In the genomic region with DNA sequence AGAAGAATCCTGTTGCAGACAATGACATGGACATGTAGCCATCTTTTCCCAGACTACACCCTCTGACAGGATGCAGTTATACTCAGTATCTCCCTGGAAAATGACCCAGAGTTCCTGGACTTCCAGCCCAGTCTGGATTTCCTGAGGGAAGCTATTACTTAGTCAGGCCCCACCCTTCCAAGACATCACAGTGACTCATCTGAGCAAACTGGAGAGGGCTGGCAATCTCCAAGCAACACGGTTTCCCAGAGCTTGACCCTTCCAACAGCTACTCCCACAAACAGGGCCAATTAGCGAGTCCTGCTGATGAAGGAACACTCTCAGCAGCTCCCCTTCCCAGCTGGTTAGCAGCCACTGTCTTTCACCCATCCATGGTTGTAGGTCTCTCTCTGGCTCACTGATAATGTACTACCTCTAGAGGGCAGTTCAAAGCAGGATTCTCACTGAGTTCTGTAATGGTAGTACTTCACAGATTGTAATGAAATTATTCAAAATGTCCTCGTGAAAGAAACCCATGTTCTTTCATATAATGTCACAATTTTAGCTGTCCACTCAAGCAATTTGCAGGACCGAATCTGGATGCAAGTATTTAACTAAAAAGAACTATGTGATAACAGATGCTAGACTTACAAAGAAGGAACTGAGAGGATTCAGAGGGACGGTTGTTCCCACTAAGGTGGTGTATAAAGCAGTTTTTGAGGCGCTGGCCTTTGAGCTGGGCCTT, we compare ENCODE assay signal across 7 cellular contexts.
DNase-seq lines count a peak whose midpoint lies in the region; ATAC-seq and TF ChIP-seq lines count a peak whose summit lies in the region.

No MANE protein-coding gene starts in this region.

- ATAC-seq in GM19035 (IDR thresholded peaks at IDR 0.05; ENCODE audit: unreplicated experiment), result peak; percentile 74

- H3K4me3 ChIP-seq in Jurkat, Clone E6-1 (ENCODE audit: low read length), result no peak overlapping the region
- H3K4me3 ChIP-seq in foreskin fibroblast (ENCODE audit: low read depth in 1 of 2, low read length in 2 of 2) (no peak overlapping the region), neuron (ENCODE audit: low read length) (no peak overlapping the region)

- H3K9me3 ChIP-seq in neuron (ENCODE audit: low read length), result no peaks in the 10 kb centered on the region

- H3K36me3 ChIP-seq in neuron (ENCODE audit: insufficient read depth, low read length), result no peaks in the 10 kb centered on the region

- H3K4me1 ChIP-seq in neuron (ENCODE audit: insufficient read depth, low read length), result no peaks in the 10 kb centered on the region

- no peaks in the 10 kb centered on the region for H3K27me3 ChIP-seq in neuron (ENCODE audit: insufficient read depth, low read length)

- H2AFZ ChIP-seq in neuron (ENCODE audit: low read depth, low read length), result peak overlapping the region; percentile 24

- TF ChIP-seq CTCF in foreskin fibroblast (IDR thresholded peaks at IDR 0.05; ENCODE audit: low read depth, low read length), result peak; percentile 62

- DNase-seq in DMS53 treated with DMSO at 0.1 percent for 48 hours (lab: John Stamatoyannopoulos, UW; ENCODE audit: unreplicated experiment) (peak; percentile 53), T1000 (lab: John Stamatoyannopoulos, UW) (peak; percentile 32), foreskin fibroblast (peak; percentile 87 to 94), activated gamma-delta T cell (lab: John Stamatoyannopoulos, UW) (no peak)
- peak; percentile 49 for DNase-seq in Jurkat, Clone E6-1 (ENCODE audit: low read depth, low spot score)
